ENCODE assay signal across 29 cellular contexts in the genomic region with DNA sequence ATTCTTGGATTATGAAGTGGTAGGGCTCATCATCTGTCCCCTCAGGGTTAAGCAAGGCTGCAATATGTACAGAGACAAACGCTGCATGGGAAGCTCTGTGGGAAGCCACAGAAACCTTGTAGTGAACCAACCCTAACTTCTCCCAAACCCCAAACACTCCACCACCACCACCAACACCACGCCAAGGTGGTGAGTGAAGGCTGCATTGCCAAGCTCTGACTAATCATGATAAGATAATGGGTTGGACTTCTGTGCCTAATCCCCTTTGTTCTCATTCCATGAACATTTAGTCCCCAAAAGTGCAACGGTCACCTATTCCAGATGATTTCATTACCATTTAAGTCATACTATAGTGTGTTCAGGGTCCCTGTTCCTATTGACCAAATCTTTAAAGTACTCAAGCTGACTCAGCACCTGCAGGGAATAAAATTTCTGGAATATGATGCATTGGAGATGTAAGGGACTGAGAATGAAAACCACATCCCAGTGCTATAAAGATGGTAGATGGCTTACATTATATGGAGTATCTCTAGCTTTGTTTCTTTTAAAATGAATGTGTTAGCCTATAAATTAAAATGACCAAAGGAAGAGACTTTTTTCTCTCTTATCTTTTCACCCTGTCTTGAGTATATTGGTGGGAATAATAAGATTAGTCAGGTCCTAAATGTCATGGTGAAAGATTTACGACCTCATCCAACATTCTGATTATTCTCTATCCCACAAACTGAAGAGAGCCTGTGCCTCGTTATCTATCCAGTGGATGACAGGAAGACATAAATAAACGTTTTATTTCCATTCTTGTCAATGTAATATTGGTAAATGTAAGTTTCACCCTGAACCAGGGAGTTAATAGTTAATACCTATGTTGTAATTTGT. TPM values are rescaled to one million over a fixed set of nuclear protein-coding genes. Genes with fewer than 3 reads are reported as not detected.
"Had no signal": no experiment of that assay in that cellular context is flagged by ENCODE, and none has a peak within 500 bp of the region (broad histone marks: within the 10 kb centered on the region; RNA-seq: fewer than 3 reads in every experiment).

No MANE protein-coding gene starts in this region.

- H3K27me3 ChIP-seq: gastrocnemius medialis, hepatocyte, ovary, right lobe of liver, vagina had no signal

- DNase-seq: activated CD4-positive, alpha-beta T cell treated with anti-CD3 and anti-CD28 coated beads for 1 hour; activated CD4-positive, alpha-beta T cell treated with anti-CD3 and anti-CD28 coated beads, Interleukin-2, amount 50 U/mL, for 1 hour; activated CD8-positive, alpha-beta T cell treated with anti-CD3 and anti-CD28 coated beads for 36 hours; activated naive CD8-positive, alpha-beta T cell treated with anti-CD3 and anti-CD28 coated beads, Interleukin-2, amount 50 U/mL, for 24 hours; activated T-cell treated with anti-CD3 and anti-CD28 coated beads, Interleukin-2, amount 50 U/mL, for 48 hours; effector CD8-positive, alpha-beta T cell; gastrocnemius medialis; glutamatergic neuron; islet precursor cell; left cardiac atrium; left ventricle myocardium superior; naive B cell; ovary; right lobe of liver; stimulated activated CD4-positive, alpha-beta T cell treated with anti-CD3 and anti-CD28 coated beads, Interleukin-12 subunit alpha, Interleukin-12 subunit beta, amount 100 ng/mL, for 4 hours; stimulated activated CD4-positive, alpha-beta T cell treated with anti-CD3 and anti-CD28 coated beads, Interleukin-4, amount 100 ng/mL, for 1 hour; T-helper 17 cell had no signal

- H3K27ac ChIP-seq: epithelial cell of prostate, gastrocnemius medialis, hepatocyte, ovary, right lobe of liver, skin epidermis, thoracic aorta, vagina had no signal

- H3K4me3 ChIP-seq: gastrocnemius medialis, hepatocyte, ovary, right lobe of liver, skin epidermis, thoracic aorta, vagina had no signal

- H3K4me2 ChIP-seq: hepatocyte had no signal

- H3K4me1 ChIP-seq: gastrocnemius medialis, right lobe of liver, vagina had no signal

- FAIRE-seq: bronchial epithelial cell, colon, endometrium had no signal

- H3K79me2 ChIP-seq: hepatocyte had no signal

- H3K9me3 ChIP-seq: gastrocnemius medialis, ovary, right lobe of liver, thoracic aorta, vagina had no signal

- H2AFZ ChIP-seq: hepatocyte had no signal

- H3K36me3 ChIP-seq: gastrocnemius medialis, ovary, right lobe of liver, thoracic aorta, vagina had no signal

- ATAC-seq: activated CD8-positive, alpha-beta T cell treated with anti-CD3 and anti-CD28 coated beads for 36 hours; activated naive CD8-positive, alpha-beta T cell treated with anti-CD3 and anti-CD28 coated beads, Interleukin-2, amount 50 U/mL, for 24 hours; gastrocnemius medialis; left cardiac atrium; left ventricle myocardium superior; right lobe of liver; T-helper 17 cell; WTC11 had no signal

RNA-seq across cellular contexts. Expression of gene PLD5, which starts 22.6 kb away (rescaled TPM):
- total RNA-seq: activated CD8-positive, alpha-beta T cell treated with anti-CD3 and anti-CD28 coated beads for 36 hours; activated T-helper 2 cell treated with anti-CD3 and anti-CD28 coated beads, Interferon-gamma antibody, Interleukin-2, Interleukin-4, amounts not matched to agents 10 μg/mL and 5 μg/mL and 100 μg/mL, durations not matched to agents 14 hours and 24 hours and 36 hours; dermis microvascular lymphatic vessel endothelial cell; left ventricle myocardium superior; lung microvascular endothelial cell; T-helper 17 cell had no signal
